In the genomic region with DNA sequence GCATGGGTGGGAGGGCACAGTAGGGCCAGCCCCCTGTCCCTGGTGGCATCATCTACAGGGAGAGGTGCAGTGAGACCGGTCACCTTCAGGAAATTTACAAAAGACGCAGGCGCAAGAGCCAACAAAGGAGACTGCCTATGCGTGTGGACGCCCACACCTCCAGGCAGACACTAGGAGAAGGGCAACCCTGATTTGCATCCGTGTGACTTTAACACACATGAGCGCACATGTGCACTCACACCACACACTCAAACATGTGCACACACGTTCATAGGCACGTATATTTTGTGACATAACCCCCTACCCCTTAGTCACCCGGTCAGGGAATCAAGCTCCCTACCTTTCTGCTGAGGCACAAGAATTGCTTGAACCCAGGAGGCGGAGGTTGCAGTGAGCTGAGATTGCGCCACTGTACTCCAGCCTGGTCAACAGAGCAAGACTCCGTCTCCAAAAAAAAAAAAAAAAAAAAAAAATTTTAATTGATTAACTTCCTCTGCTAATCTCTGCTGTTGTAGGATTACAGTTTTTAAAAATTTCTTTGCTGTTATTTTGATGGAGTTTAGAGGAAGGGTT, we compare ENCODE assay signal across 1 cellular context.
TF ChIP-seq lines count a peak whose summit lies in the region.

No MANE protein-coding gene starts in this region.

TF ChIP-seq in H1, 55 proteins besides CTCF, POLR2A, EP300 and RAD21 (continued from another document):
- TF ChIP-seq KDM4A (IDR thresholded peaks at IDR 0.05; ENCODE audit: low read depth, low read length, severe bottlenecking) (no peak), BRCA1 (IDR thresholded peaks at IDR 0.05; ENCODE audit: low read depth, low read length) (no peak), JUND (IDR thresholded peaks at IDR 0.05; ENCODE audit: low read length) (no peak), RFX5 (IDR thresholded peaks at IDR 0.05; ENCODE audit: borderline replicate concordance, low read depth, low read length) (no peak), POU5F1 (IDR thresholded peaks at IDR 0.05; ENCODE audit: low read depth, low read length) (no peak), HDAC2 (IDR thresholded peaks at IDR 0.05; ENCODE audit: borderline replicate concordance in 1 of 2, low read depth in 2 of 2, low read length in 2 of 2) (no peak)
- TF ChIP-seq, protein P1, sequence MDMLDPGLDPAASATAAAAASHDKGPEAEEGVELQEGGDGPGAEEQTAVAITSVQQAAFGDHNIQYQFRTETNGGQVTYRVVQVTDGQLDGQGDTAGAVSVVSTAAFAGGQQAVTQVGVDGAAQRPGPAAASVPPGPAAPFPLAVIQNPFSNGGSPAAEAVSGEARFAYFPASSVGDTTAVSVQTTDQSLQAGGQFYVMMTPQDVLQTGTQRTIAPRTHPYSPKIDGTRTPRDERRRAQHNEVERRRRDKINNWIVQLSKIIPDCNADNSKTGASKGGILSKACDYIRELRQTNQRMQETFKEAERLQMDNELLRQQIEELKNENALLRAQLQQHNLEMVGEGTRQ (IDR thresholded peaks at IDR 0.05; ENCODE audit: low read length): no peak
- TF ChIP-seq, protein P2, sequence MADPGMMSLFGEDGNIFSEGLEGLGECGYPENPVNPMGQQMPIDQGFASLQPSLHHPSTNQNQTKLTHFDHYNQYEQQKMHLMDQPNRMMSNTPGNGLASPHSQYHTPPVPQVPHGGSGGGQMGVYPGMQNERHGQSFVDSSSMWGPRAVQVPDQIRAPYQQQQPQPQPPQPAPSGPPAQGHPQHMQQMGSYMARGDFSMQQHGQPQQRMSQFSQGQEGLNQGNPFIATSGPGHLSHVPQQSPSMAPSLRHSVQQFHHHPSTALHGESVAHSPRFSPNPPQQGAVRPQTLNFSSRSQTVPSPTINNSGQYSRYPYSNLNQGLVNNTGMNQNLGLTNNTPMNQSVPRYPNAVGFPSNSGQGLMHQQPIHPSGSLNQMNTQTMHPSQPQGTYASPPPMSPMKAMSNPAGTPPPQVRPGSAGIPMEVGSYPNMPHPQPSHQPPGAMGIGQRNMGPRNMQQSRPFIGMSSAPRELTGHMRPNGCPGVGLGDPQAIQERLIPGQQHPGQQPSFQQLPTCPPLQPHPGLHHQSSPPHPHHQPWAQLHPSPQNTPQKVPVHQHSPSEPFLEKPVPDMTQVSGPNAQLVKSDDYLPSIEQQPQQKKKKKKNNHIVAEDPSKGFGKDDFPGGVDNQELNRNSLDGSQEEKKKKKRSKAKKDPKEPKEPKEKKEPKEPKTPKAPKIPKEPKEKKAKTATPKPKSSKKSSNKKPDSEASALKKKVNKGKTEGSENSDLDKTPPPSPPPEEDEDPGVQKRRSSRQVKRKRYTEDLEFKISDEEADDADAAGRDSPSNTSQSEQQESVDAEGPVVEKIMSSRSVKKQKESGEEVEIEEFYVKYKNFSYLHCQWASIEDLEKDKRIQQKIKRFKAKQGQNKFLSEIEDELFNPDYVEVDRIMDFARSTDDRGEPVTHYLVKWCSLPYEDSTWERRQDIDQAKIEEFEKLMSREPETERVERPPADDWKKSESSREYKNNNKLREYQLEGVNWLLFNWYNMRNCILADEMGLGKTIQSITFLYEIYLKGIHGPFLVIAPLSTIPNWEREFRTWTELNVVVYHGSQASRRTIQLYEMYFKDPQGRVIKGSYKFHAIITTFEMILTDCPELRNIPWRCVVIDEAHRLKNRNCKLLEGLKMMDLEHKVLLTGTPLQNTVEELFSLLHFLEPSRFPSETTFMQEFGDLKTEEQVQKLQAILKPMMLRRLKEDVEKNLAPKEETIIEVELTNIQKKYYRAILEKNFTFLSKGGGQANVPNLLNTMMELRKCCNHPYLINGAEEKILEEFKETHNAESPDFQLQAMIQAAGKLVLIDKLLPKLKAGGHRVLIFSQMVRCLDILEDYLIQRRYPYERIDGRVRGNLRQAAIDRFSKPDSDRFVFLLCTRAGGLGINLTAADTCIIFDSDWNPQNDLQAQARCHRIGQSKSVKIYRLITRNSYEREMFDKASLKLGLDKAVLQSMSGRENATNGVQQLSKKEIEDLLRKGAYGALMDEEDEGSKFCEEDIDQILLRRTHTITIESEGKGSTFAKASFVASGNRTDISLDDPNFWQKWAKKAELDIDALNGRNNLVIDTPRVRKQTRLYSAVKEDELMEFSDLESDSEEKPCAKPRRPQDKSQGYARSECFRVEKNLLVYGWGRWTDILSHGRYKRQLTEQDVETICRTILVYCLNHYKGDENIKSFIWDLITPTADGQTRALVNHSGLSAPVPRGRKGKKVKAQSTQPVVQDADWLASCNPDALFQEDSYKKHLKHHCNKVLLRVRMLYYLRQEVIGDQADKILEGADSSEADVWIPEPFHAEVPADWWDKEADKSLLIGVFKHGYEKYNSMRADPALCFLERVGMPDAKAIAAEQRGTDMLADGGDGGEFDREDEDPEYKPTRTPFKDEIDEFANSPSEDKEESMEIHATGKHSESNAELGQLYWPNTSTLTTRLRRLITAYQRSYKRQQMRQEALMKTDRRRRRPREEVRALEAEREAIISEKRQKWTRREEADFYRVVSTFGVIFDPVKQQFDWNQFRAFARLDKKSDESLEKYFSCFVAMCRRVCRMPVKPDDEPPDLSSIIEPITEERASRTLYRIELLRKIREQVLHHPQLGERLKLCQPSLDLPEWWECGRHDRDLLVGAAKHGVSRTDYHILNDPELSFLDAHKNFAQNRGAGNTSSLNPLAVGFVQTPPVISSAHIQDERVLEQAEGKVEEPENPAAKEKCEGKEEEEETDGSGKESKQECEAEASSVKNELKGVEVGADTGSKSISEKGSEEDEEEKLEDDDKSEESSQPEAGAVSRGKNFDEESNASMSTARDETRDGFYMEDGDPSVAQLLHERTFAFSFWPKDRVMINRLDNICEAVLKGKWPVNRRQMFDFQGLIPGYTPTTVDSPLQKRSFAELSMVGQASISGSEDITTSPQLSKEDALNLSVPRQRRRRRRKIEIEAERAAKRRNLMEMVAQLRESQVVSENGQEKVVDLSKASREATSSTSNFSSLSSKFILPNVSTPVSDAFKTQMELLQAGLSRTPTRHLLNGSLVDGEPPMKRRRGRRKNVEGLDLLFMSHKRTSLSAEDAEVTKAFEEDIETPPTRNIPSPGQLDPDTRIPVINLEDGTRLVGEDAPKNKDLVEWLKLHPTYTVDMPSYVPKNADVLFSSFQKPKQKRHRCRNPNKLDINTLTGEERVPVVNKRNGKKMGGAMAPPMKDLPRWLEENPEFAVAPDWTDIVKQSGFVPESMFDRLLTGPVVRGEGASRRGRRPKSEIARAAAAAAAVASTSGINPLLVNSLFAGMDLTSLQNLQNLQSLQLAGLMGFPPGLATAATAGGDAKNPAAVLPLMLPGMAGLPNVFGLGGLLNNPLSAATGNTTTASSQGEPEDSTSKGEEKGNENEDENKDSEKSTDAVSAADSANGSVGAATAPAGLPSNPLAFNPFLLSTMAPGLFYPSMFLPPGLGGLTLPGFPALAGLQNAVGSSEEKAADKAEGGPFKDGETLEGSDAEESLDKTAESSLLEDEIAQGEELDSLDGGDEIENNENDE (IDR thresholded peaks at IDR 0.05; ENCODE audit: insufficient replicate concordance, low read length): no peak
